In the genomic region with DNA sequence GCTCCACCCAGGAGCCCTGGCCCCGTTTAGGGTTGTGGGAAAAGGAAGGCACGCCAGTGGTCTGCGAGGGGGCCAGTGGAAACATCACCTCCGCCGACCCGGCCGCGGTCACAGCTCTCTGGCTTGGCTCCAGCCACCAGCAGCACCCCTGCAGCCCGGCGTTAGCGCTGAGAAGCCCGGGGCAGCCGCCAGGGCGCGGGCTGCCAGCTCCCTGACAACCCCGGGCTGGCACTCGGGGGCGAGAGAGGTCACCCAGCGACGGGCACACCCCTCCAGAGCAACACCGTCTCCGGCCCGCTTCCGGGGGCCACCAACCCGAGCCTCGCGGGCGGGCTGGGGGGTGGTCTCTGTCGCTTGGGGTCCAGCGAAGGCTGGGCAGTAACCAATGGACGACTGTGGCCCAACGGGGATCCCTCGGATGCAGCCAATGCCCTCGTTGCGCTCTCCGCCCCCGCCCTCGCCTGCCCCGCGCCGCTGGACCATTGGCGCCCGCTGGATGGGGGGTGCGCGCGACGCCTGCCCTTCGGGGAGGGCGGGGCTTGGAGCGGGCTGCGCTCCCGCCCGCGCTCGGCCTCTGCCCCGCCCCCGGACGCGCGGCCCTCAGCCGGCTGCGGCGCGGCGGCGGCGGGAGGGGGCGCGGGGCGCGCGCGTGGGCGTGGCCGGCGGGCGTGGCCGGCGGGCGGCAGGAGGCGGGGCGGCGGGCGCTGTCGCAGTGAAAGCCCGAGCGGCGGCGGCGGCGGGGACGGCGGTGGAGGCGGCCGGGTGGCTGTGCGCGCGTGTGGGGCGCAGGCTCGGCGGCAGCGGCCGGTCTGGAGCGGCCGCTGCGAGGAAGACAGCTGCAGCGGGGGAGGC, we compare ENCODE assay signal across 8 cellular contexts. TPM values are rescaled to one million over a fixed set of nuclear protein-coding genes. Genes with fewer than 3 reads are reported as not detected.
DNase-seq lines count a peak whose midpoint lies in the region; ATAC-seq and TF ChIP-seq lines count a peak whose summit lies in the region.

A gene (plus strand): TSS at position 712 of the 852 bp plus-strand sequence. CDS start 1,007 bp downstream, outside the sequence.

- H3K4me3 Mint-ChIP-seq in chondrocyte (ENCODE audit: unreplicated experiment): peak within 1 kb of the TSS; percentile 67

- H3K27ac Mint-ChIP-seq in chondrocyte (ENCODE audit: unreplicated experiment): no peak within 1 kb of the TSS

- no peaks in the 10 kb centered on the region for H3K9me3 Mint-ChIP-seq in chondrocyte (ENCODE audit: low read depth)

- peak; percentile 95 for DNase-seq in 8988T
- peak; percentile 13 to 91 for DNase-seq in NCI-H446 (lab: John Stamatoyannopoulos, UW)
- peak; percentile 76 for DNase-seq in activated CD4-positive, alpha-beta T cell treated with anti-CD3 and anti-CD28 coated beads for 1 hour
- DNase-seq in chondrocyte (ENCODE audit: low spot score): no peak
- DNase-seq in kidney glomerular epithelial cell (lab: John Stamatoyannopoulos, UW): peak; percentile 13
- peak; percentile 81 for DNase-seq in stimulated activated CD4-positive, alpha-beta T cell treated with anti-CD3 and anti-CD28 coated beads, Interleukin-15, amount 100 ng/mL, for 24 hours

- H3K36me3 Mint-ChIP-seq in chondrocyte (ENCODE audit: low read depth): no peaks in the 10 kb centered on the region

- ATAC-seq in GM18505 (IDR thresholded peaks at IDR 0.05; ENCODE audit: unreplicated experiment) (peak; percentile 62), HG03103 (IDR thresholded peaks at IDR 0.05; ENCODE audit: low read depth, unreplicated experiment) (peak; percentile 58)

- H3K4me1 Mint-ChIP-seq in chondrocyte (ENCODE audit: low read depth): peaks cover 28% of the 10 kb centered on the region

- peaks cover 24% of the 10 kb centered on the region for H3K27me3 Mint-ChIP-seq in chondrocyte (ENCODE audit: low read depth)

- TF ChIP-seq POLR2A in GM18505 (IDR thresholded peaks at IDR 0.05; ENCODE audit: borderline replicate concordance, extremely low read depth, insufficient read depth, insufficient read length): no peak

- TF ChIP-seq CTCF in chondrocyte (IDR thresholded peaks at IDR 0.05): peak; percentile 76

RNA-seq across cellular contexts. Expression of the gene that starts here (rescaled TPM):
- 10.7 to 11.3 TPM (median 10.9 TPM) in 3 replicates for total RNA-seq in chondrocyte
